ENCODE assay signal across 16 cellular contexts in the genomic region with DNA sequence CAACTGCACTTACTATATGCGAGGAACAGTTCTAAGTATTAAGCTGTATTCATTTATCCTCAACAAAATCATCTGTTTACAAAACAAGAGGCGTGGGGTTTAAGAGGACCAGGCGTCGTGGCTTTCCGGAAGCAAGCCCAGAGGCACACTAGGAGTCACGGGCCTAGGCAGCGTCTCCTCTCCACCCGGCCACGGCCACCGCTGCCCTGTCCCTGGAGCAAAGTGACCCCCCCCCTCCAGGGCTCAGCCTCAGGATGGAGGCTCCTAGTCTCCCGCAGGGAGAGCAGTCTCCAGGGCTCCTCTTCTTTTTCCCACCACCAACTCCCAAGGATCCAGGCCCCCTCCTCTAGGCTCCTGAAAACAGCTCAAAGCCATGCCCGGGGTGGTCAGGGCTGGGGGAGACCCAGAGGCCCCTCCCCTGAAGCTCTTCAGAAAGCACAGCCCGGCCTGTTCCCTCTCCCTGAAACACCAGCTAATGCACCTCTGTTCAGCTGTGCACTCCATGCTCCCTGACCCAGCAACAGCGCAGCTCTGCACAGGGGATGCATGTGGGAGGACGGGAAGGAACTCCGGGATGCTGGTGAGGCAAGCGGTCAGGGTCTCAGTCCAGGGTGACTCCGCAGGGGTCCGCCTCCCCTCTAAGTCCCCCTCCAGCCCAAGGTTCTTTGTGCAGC. TPM values are rescaled to one million over a fixed set of nuclear protein-coding genes. Genes with fewer than 3 reads are reported as not detected.
DNase-seq lines count a peak whose midpoint lies in the region; ATAC-seq and TF ChIP-seq lines count a peak whose summit lies in the region.
"Had no signal": no experiment of that assay in that cellular context is flagged by ENCODE, and none has a peak within 500 bp of the region (broad histone marks: within the 10 kb centered on the region; RNA-seq: fewer than 3 reads in every experiment).

No MANE protein-coding gene starts in this region.

- no peaks in the 10 kb centered on the region for H3K27me3 ChIP-seq in AG04450 (ENCODE audit: control insufficient read depth, insufficient read depth, low read length)
- H3K27me3 ChIP-seq in left ventricle myocardium inferior (ENCODE audit: low read depth): no peaks in the 10 kb centered on the region
- H3K27me3 ChIP-seq in psoas muscle (ENCODE audit: insufficient read depth in 3 of 3, low read length in 2 of 3): no peaks in the 10 kb centered on the region
- H3K27me3 ChIP-seq in A673 (replicated peaks; ENCODE audit: insufficient read depth, low read depth, low read length, poor library complexity): no peaks in the 10 kb centered on the region
- no peaks in the 10 kb centered on the region for H3K27me3 ChIP-seq in H7 (ENCODE audit: control insufficient read depth, insufficient read depth, low read length)
- H3K27me3 ChIP-seq: neutrophil had no signal

- H3K4me1 ChIP-seq in left ventricle myocardium inferior (peaks cover 73% of the 10 kb centered on the region), psoas muscle (peaks cover 89% of the 10 kb centered on the region), A673 (ENCODE audit: insufficient read depth, low read length, poor library complexity, severe bottlenecking) (peaks cover 22% of the 10 kb centered on the region)

- DNase-seq in AG04450 (ENCODE audit: low read depth, low spot score): no peak
- DNase-seq in left ventricle myocardium inferior: no peak
- peak in 1 of 2 donors; percentile 64 for DNase-seq in psoas muscle
- no peak for DNase-seq in type B pancreatic cell (ENCODE audit: extremely low spot score, unreplicated experiment)
- DNase-seq in A673 (ENCODE audit: low spot score): no peak
- DNase-seq in H7: no peak
- DNase-seq in T-helper 9 cell: no peak
- DNase-seq: activated CD4-positive, alpha-beta T cell treated with anti-CD3 and anti-CD28 coated beads for 4 hours; activated T-cell treated with anti-CD3 and anti-CD28 coated beads, Interleukin-2, amount 50 U/mL, for 72 hours; amniotic stem cell; effector memory CD8-positive, alpha-beta T cell; NCI-H1105 treated with DMSO at 0.1 percent for 48 hours; NCI-H345; T-helper 2 cell had no signal

- H3K27ac ChIP-seq in AG04450 (ENCODE audit: low read depth, low read length): no peak overlapping the region
- peak overlapping the region; percentile 29 for H3K27ac ChIP-seq in angular gyrus (ENCODE audit: low read depth, low read length)
- H3K27ac ChIP-seq in left ventricle myocardium inferior (replicated peaks): peak overlapping the region; percentile 80
- H3K27ac ChIP-seq in psoas muscle: peak overlapping the region; percentile 91
- no peak overlapping the region for H3K27ac ChIP-seq in A673 (ENCODE audit: low read depth, low read length, poor library complexity, severe bottlenecking)
- H3K27ac ChIP-seq: neutrophil had no signal

- H3K36me3 ChIP-seq in left ventricle myocardium inferior (no peaks in the 10 kb centered on the region), psoas muscle (ENCODE audit: insufficient read depth in 1 of 2, low read depth in 1 of 2) (peaks cover 0 to 5% of the 10 kb centered on the region in 2 donors), A673 (ENCODE audit: insufficient read depth, low read length, poor library complexity, severe bottlenecking) (no peaks in the 10 kb centered on the region), H7 (replicated peaks; ENCODE audit: control insufficient read depth, insufficient read depth, low read length) (peaks cover 4% of the 10 kb centered on the region)

- POLR2A ChIA-PET in AG04450 (lab: Yijun Ruan, JAX): interaction anchor here (0.9 kb wide), 1 partner anchor 32 kb away, joined by 3 read pairs; no protein-coding TSS in a partner anchor
- POLR2A ChIA-PET in A673 (lab: Charles Lee; ENCODE audit: low non-redundant PET): no interaction called here

- TF ChIP-seq CTCF in AG04450 (IDR thresholded peaks at IDR 0.05; ENCODE audit: low read depth, low read length): no peak
- TF ChIP-seq CTCF in left ventricle myocardium inferior (IDR thresholded peaks at IDR 0.05; ENCODE audit: borderline replicate concordance): no peak
- no peak for TF ChIP-seq CTCF in psoas muscle (IDR thresholded peaks at IDR 0.05)
- no peak for TF ChIP-seq CTCF in type B pancreatic cell (conservative IDR thresholded peaks at IDR 0.05)
- no peak for TF ChIP-seq CTCF in A673 (conservative IDR thresholded peaks at IDR 0.05; ENCODE audit: low read depth, low read length)

- peaks cover 4% of the 10 kb centered on the region for H3K27me3 Mint-ChIP-seq in type B pancreatic cell
- H3K27me3 Mint-ChIP-seq: effector memory CD8-positive, alpha-beta T cell had no signal

- no peak overlapping the region for H3K4me3 Mint-ChIP-seq in type B pancreatic cell
- H3K4me3 Mint-ChIP-seq: activated T-cell treated with anti-CD3 and anti-CD28 coated beads, Interleukin-2, amount 50 U/mL, for 72 hours; effector memory CD8-positive, alpha-beta T cell had no signal

- no peaks in the 10 kb centered on the region for H3K9me3 Mint-ChIP-seq in type B pancreatic cell
- H3K9me3 Mint-ChIP-seq: activated T-cell treated with anti-CD3 and anti-CD28 coated beads, Interleukin-2, amount 50 U/mL, for 72 hours; effector memory CD8-positive, alpha-beta T cell had no signal

- H3K4me3 ChIP-seq in AG04450 (ENCODE audit: low read depth, low read length): peak overlapping the region; percentile 37; the same call in 1 of the 2 replicates
- H3K4me3 ChIP-seq in left ventricle myocardium inferior: peak overlapping the region; percentile 57
- H3K4me3 ChIP-seq in psoas muscle: peak overlapping the region; percentile 53
- H3K4me3 ChIP-seq in A673 (ENCODE audit: low read depth, low read length, poor library complexity, severe bottlenecking): no peak overlapping the region
- H3K4me3 ChIP-seq in H7 (ENCODE audit: insufficient read depth, low read depth, low read length): no peak overlapping the region

- intact Hi-C loops in left ventricle myocardium inferior (cut with micrococcal nuclease) (no loop called here), psoas muscle (cut with DNase I) (no loop called here), A673 (cut with micrococcal nuclease; ENCODE audit: unreplicated experiment) (no loop called here)

- no peak for ATAC-seq in psoas muscle
- ATAC-seq: activated T-cell treated with anti-CD3 and anti-CD28 coated beads, Interleukin-2, amount 50 U/mL, for 72 hours; effector memory CD8-positive, alpha-beta T cell had no signal

- H3K36me3 Mint-ChIP-seq in type B pancreatic cell: no peaks in the 10 kb centered on the region

- no peak overlapping the region for H3K27ac Mint-ChIP-seq in type B pancreatic cell
- H3K27ac Mint-ChIP-seq: activated T-cell treated with anti-CD3 and anti-CD28 coated beads, Interleukin-2, amount 50 U/mL, for 72 hours; effector memory CD8-positive, alpha-beta T cell had no signal

- WGBS in psoas muscle, 3 donors: 14 to 33% (median 30%) methylated on average over 19 of the region's 19 CpGs

- no TSS peak for BruUV-seq in A673 (replicated peaks; lab: Mats Ljungman, UMichigan)

- H3K9me3 ChIP-seq in AG04450 (ENCODE audit: control insufficient read depth, insufficient read depth, low read length): peaks cover 4% of the 10 kb centered on the region; the same call in 1 of the 2 replicates
- H3K9me3 ChIP-seq in left ventricle myocardium inferior (replicated peaks): no peaks in the 10 kb centered on the region
- H3K9me3 ChIP-seq in psoas muscle: no peaks in the 10 kb centered on the region
- H3K9me3 ChIP-seq in A673 (ENCODE audit: low read depth, low read length, poor library complexity, severe bottlenecking): no peaks in the 10 kb centered on the region
- H3K9me3 ChIP-seq: neutrophil had no signal

- CTCF ChIA-PET in AG04450 (lab: Charles Lee): interaction anchor here (1.7 to 7.1 kb wide), 4 partner anchors 23 to 37 kb away, joined by 6 to 143 read pairs (median 116); no protein-coding TSS in a partner anchor
- CTCF ChIA-PET in A673 (lab: Charles Lee): no interaction called here

- H3K4me1 Mint-ChIP-seq in type B pancreatic cell (ENCODE audit: unreplicated experiment): peaks cover 20% of the 10 kb centered on the region

RNA-seq across cellular contexts. Expression of a gene that starts 16.8 kb away (rescaled TPM):
- polyA plus RNA-seq in AG04450 (2011; rRNA removed) (2.7 and 4.4 TPM in 2 replicates), psoas muscle (10 to 100 TPM; 37.1 to 67.1 (median 52.2) TPM)
- 5.4 and 9.1 TPM in 2 replicates for polyA minus RNA-seq in AG04450 (2011; rRNA and poly(A)+ RNA removed)
- total RNA-seq in left ventricle myocardium inferior (33.2 TPM), psoas muscle (100 to 1,000 TPM in 1 of 4 donors, 10 to 100 TPM in 3; 41.7 to 322 (median 77.6) TPM), type B pancreatic cell (ENCODE audit: low replicate concordance) (21.6 and 42.5 TPM in 2 replicates), A673 (2021) (18.2 and 24.4 TPM in 2 replicates)
- total RNA-seq in H7 (2014; rRNA removed; shearing (Covaris generic)): 30.3 and 30.5 TPM in 2 replicates

Comparison
In these comparisons a context has a peak if more than half of its experiments do, and no peak if none do; other contexts are left out.
1. H3K27ac ChIP-seq: peak in angular gyrus (single experiment), left ventricle myocardium inferior (single experiment) and psoas muscle (single experiment); none in AG04450 (single experiment) and A673 (single experiment).
2. H3K4me3 ChIP-seq: peak in AG04450 (single experiment), left ventricle myocardium inferior (single experiment) and psoas muscle (single experiment); none in A673 (single experiment) and H7 (single experiment).